In genomic region chr16:22632621-22633020, GRCh38 we compare ENCODE assay signal across 1 cellular context.
TF ChIP-seq lines count a peak whose summit lies in the region.

No MANE protein-coding gene starts in this region.

TF ChIP-seq in H1, 55 proteins besides CTCF, POLR2A, EP300 and RAD21:
- TF ChIP-seq YY1 (IDR thresholded peaks at IDR 0.05; ENCODE audit: low read depth, low read length), result no peak
- TF ChIP-seq JUN (IDR thresholded peaks at IDR 0.05; ENCODE audit: low read depth, low read length), result no peak
- TF ChIP-seq RXRA (IDR thresholded peaks at IDR 0.05; ENCODE audit: insufficient read depth, low read depth, low read length), result no peak
- no peak for TF ChIP-seq SIX5 (IDR thresholded peaks at IDR 0.05; ENCODE audit: low read depth, low read length)
- TF ChIP-seq CBX8 (IDR thresholded peaks at IDR 0.05; ENCODE audit: borderline replicate concordance, low read depth, low read length), result no peak
- TF ChIP-seq BACH1 (IDR thresholded peaks at IDR 0.05; ENCODE audit: low read length), result no peak
- TF ChIP-seq GABPA (IDR thresholded peaks at IDR 0.05; ENCODE audit: borderline replicate concordance, insufficient read depth, low read length), result no peak
- TF ChIP-seq JUND (IDR thresholded peaks at IDR 0.05; ENCODE audit: low read length), result no peak
- TF ChIP-seq CBX5 (IDR thresholded peaks at IDR 0.05; ENCODE audit: low read depth, low read length), result no peak
- TF ChIP-seq SP2 (IDR thresholded peaks at IDR 0.05; ENCODE audit: low read length), result no peak
- TF ChIP-seq SRF (IDR thresholded peaks at IDR 0.05; ENCODE audit: low read depth, low read length), result no peak
- TF ChIP-seq, protein P1, sequence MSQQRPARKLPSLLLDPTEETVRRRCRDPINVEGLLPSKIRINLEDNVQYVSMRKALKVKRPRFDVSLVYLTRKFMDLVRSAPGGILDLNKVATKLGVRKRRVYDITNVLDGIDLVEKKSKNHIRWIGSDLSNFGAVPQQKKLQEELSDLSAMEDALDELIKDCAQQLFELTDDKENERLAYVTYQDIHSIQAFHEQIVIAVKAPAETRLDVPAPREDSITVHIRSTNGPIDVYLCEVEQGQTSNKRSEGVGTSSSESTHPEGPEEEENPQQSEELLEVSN (IDR thresholded peaks at IDR 0.05), result no peak
- no peak for TF ChIP-seq SP4 (IDR thresholded peaks at IDR 0.05; ENCODE audit: low read length)
- TF ChIP-seq EGR1 (IDR thresholded peaks at IDR 0.05; ENCODE audit: borderline replicate concordance, low read depth, low read length), result no peak
- no peak for TF ChIP-seq SUZ12 (IDR thresholded peaks at IDR 0.05; ENCODE audit: low read length)
- no peak for TF ChIP-seq SAP30 (IDR thresholded peaks at IDR 0.05; ENCODE audit: insufficient read depth, insufficient replicate concordance, low read length)
- no peak for TF ChIP-seq HDAC2 (IDR thresholded peaks at IDR 0.05; ENCODE audit: borderline replicate concordance in 1 of 2, low read depth in 2 of 2, low read length in 2 of 2)
- TF ChIP-seq SIRT6 (IDR thresholded peaks at IDR 0.05; ENCODE audit: low read length), result no peak
